Comparison of ENCODE assay signal across 22 cellular contexts in the genomic region with DNA sequence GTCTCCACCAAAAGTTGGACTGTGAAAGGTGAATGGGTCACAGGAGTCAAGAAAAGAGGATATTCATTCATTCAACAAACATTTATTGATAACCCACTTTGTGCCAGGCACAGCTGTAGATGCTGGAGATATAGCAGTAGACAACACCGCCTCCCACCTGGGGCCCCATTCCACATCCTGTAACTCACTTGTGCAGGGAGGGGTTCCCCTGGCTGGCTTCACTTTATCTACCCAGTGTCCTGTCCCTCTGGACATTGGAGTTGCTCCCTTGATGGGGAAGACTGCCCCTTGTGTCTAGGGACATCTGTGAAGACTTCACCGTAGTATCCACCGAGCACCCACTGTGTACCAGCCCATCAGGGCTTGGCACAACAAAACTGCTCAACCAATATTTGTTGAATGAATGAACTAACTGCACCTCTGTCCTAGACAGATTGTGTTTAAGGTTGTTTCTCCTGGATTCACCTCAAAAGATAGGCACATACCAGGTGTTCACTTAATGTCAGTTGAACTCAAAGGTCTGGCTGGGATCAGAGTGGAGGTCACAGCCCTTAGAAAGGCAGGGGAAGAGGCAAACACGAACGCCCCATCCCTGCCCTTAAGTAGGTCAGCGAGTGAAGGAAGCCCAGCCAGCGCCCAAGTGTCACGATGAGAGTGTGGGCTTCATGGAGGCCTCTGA. TPM values are rescaled to one million over a fixed set of nuclear protein-coding genes. Genes with fewer than 3 reads are reported as not detected.
DNase-seq lines count a peak whose midpoint lies in the region; ATAC-seq, FAIRE-seq and TF ChIP-seq lines count a peak whose summit lies in the region.
"Had no signal": no experiment of that assay in that cellular context is flagged by ENCODE, and none has a peak within 500 bp of the region (broad histone marks: within the 10 kb centered on the region; RNA-seq: fewer than 3 reads in every experiment).

No MANE protein-coding gene starts in this region.

- H3K36me3 Mint-ChIP-seq in activated naive CD4-positive, alpha-beta T cell treated with anti-CD3 and anti-CD28 coated beads for 36 hours (ENCODE audit: low read depth), result no peaks in the 10 kb centered on the region
- H3K36me3 Mint-ChIP-seq in activated T-helper 17 cell treated with anti-CD3 and anti-CD28 coated beads, Interleukin-2, amount 50 U/mL, for 72 hours (ENCODE audit: low read depth), result peaks cover 10% of the 10 kb centered on the region
- H3K36me3 Mint-ChIP-seq in stimulated activated memory B cell treated with anti-CD40 and anti-IgM and Interleukin-4, amounts not matched to agents 10 μg/mL and 1 μg/mL and 100 μg/mL, for 72 hours, result no peaks in the 10 kb centered on the region

- CTCF ChIA-PET in activated naive CD4-positive, alpha-beta T cell treated with anti-CD3 and anti-CD28 coated beads for 36 hours (lab: Charles Lee), result interaction anchor here (0.6 to 1.9 kb wide), 7 partner anchors 15 to 119 kb away, joined by 3 to 8 read pairs (median 3); a partner anchor contains a TSS

- ATAC-seq in activated T-helper 17 cell treated with anti-CD3 and anti-CD28 coated beads, Interleukin-2, amount 50 U/mL, for 72 hours (replicated peaks), result no peak
- no peak for ATAC-seq in stimulated activated memory B cell treated with anti-CD40 and anti-IgM and Interleukin-4, amounts not matched to agents 10 μg/mL and 1 μg/mL and 100 μg/mL, for 72 hours
- ATAC-seq: Panc1 had no signal

- H3K27me3 ChIP-seq in colonic mucosa, result peaks cover 15% of the 10 kb centered on the region

- peak; percentile 35 for DNase-seq in activated naive CD4-positive, alpha-beta T cell treated with anti-CD3 and anti-CD28 coated beads for 36 hours
- DNase-seq in activated naive CD4-positive, alpha-beta T cell treated with anti-CD3 and anti-CD28 coated beads, Interleukin-2, amount 50 U/mL, for 16 hours, result no peak
- DNase-seq in kidney, result peak; percentile 32
- no peak for DNase-seq in ecto neural progenitor cell (ENCODE audit: low spot score)
- no peak for DNase-seq in DMS79 (lab: John Stamatoyannopoulos, UW)
- DNase-seq in colonic mucosa, result no peak
- DNase-seq: activated CD4-positive, CD25-positive, alpha-beta regulatory T cell; DMS 273 treated with DMSO at 0.1 percent for 48 hours; NCI-H2081 treated with DMSO at 0.1 percent for 48 hours; NCI-H69; nucleus accumbens; sigmoid colon; stimulated activated CD4-positive, alpha-beta T cell treated with anti-CD3 and anti-CD28 coated beads, Interleukin-2, amount 100 ng/mL, for 48 hours; stimulated activated CD8-positive, alpha-beta memory T cell treated with anti-CD3 and anti-CD28 coated beads, Interleukin-4, amount 100 ng/mL, for 48 hours; upper lobe of left lung had no signal

- H3K9ac ChIP-seq in kidney (ENCODE audit: low read length in 2 of 2) (no peak overlapping the region), colonic mucosa (ENCODE audit: low read depth in 2 of 2, low read length in 2 of 2) (no peak overlapping the region)

- no peak overlapping the region for H3K27ac Mint-ChIP-seq in activated naive CD4-positive, alpha-beta T cell treated with anti-CD3 and anti-CD28 coated beads for 36 hours
- H3K27ac Mint-ChIP-seq in activated T-helper 17 cell treated with anti-CD3 and anti-CD28 coated beads, Interleukin-2, amount 50 U/mL, for 72 hours, result no peak overlapping the region
- H3K27ac Mint-ChIP-seq in stimulated activated memory B cell treated with anti-CD40 and anti-IgM and Interleukin-4, amounts not matched to agents 10 μg/mL and 1 μg/mL and 100 μg/mL, for 72 hours, result no peak overlapping the region

- TF ChIP-seq CTCF in kidney (IDR thresholded peaks at IDR 0.05; ENCODE audit: borderline replicate concordance, extremely low read depth, insufficient read depth) (no peak), colonic mucosa (IDR thresholded peaks at IDR 0.05) (no peak)

- intact Hi-C loops in activated naive CD4-positive, alpha-beta T cell treated with anti-CD3 and anti-CD28 coated beads for 36 hours (cut with micrococcal nuclease), result no loop called here
- intact Hi-C loops in kidney (cut with DNase I) (no loop called here), colonic mucosa (cut with DNase I) (no loop called here)

- H3K36me3 ChIP-seq in kidney (ENCODE audit: control insufficient read depth in 1 of 2, insufficient read depth in 2 of 2, low read length in 2 of 2) (no peaks in the 10 kb centered on the region), colonic mucosa (no peaks in the 10 kb centered on the region)
- H3K36me3 ChIP-seq: sigmoid colon, upper lobe of left lung had no signal

- no peak overlapping the region for H3K4me3 Mint-ChIP-seq in activated naive CD4-positive, alpha-beta T cell treated with anti-CD3 and anti-CD28 coated beads for 36 hours
- peak overlapping the region; percentile 64 for H3K4me3 Mint-ChIP-seq in activated T-helper 17 cell treated with anti-CD3 and anti-CD28 coated beads, Interleukin-2, amount 50 U/mL, for 72 hours
- peak overlapping the region; percentile 55 for H3K4me3 Mint-ChIP-seq in stimulated activated memory B cell treated with anti-CD40 and anti-IgM and Interleukin-4, amounts not matched to agents 10 μg/mL and 1 μg/mL and 100 μg/mL, for 72 hours

- H3K9me3 ChIP-seq in kidney (ENCODE audit: control insufficient read depth in 1 of 2, low read length in 2 of 2), result no peaks in the 10 kb centered on the region
- no peaks in the 10 kb centered on the region for H3K9me3 ChIP-seq in colonic mucosa
- H3K9me3 ChIP-seq: sigmoid colon, upper lobe of left lung had no signal

- H3K4me1 ChIP-seq in kidney (ENCODE audit: control insufficient read depth in 1 of 2, insufficient read depth in 1 of 2, low read depth in 1 of 2, low read length in 2 of 2) (peaks cover 7 to 20% of the 10 kb centered on the region in 2 donors), colonic mucosa (peaks cover 10% of the 10 kb centered on the region)

- H3K27ac ChIP-seq in kidney (ENCODE audit: low read depth in 2 of 2, low read length in 2 of 2) (no peak overlapping the region), colonic mucosa (no peak overlapping the region)
- H3K27ac ChIP-seq: sigmoid colon had no signal

- H3K4me3 ChIP-seq in kidney (ENCODE audit: low read length in 2 of 2), result no peak overlapping the region
- no peak overlapping the region for H3K4me3 ChIP-seq in colonic mucosa
- H3K4me3 ChIP-seq: lung had no signal

- peaks cover 16% of the 10 kb centered on the region for H3K4me1 Mint-ChIP-seq in activated naive CD4-positive, alpha-beta T cell treated with anti-CD3 and anti-CD28 coated beads for 36 hours (ENCODE audit: low read depth)
- H3K4me1 Mint-ChIP-seq in activated T-helper 17 cell treated with anti-CD3 and anti-CD28 coated beads, Interleukin-2, amount 50 U/mL, for 72 hours, result peaks cover 15% of the 10 kb centered on the region
- peaks cover 41% of the 10 kb centered on the region for H3K4me1 Mint-ChIP-seq in stimulated activated memory B cell treated with anti-CD40 and anti-IgM and Interleukin-4, amounts not matched to agents 10 μg/mL and 1 μg/mL and 100 μg/mL, for 72 hours

- H3K27me3 Mint-ChIP-seq in activated naive CD4-positive, alpha-beta T cell treated with anti-CD3 and anti-CD28 coated beads for 36 hours (ENCODE audit: low read depth), result peaks cover 34% of the 10 kb centered on the region
- peaks cover 16% of the 10 kb centered on the region for H3K27me3 Mint-ChIP-seq in activated T-helper 17 cell treated with anti-CD3 and anti-CD28 coated beads, Interleukin-2, amount 50 U/mL, for 72 hours
- H3K27me3 Mint-ChIP-seq in stimulated activated memory B cell treated with anti-CD40 and anti-IgM and Interleukin-4, amounts not matched to agents 10 μg/mL and 1 μg/mL and 100 μg/mL, for 72 hours, result peaks cover 28% of the 10 kb centered on the region

- FAIRE-seq in kidney (lab: Jason Lieb, UNC), result no peak

- H3K9me3 Mint-ChIP-seq in activated naive CD4-positive, alpha-beta T cell treated with anti-CD3 and anti-CD28 coated beads for 36 hours, result no peaks in the 10 kb centered on the region
- H3K9me3 Mint-ChIP-seq in activated T-helper 17 cell treated with anti-CD3 and anti-CD28 coated beads, Interleukin-2, amount 50 U/mL, for 72 hours, result no peaks in the 10 kb centered on the region
- no peaks in the 10 kb centered on the region for H3K9me3 Mint-ChIP-seq in stimulated activated memory B cell treated with anti-CD40 and anti-IgM and Interleukin-4, amounts not matched to agents 10 μg/mL and 1 μg/mL and 100 μg/mL, for 72 hours

RNA-seq across cellular contexts. Expression of a gene that starts 1.4 kb away (rescaled TPM):
- not detected for total RNA-seq in activated naive CD4-positive, alpha-beta T cell treated with anti-CD3 and anti-CD28 coated beads for 36 hours
- total RNA-seq in activated T-helper 17 cell treated with anti-CD3 and anti-CD28 coated beads, Interleukin-2, amount 50 U/mL, for 72 hours, result under 1 TPM in 1 of 2 donors, not detected in 1; 0.98 TPM
- 6.6 TPM for total RNA-seq in kidney
- 6.7 TPM for polyA plus RNA-seq in kidney (ENCODE audit: insufficient read depth, low read depth, low replicate concordance)
- 10 to 100 TPM; 29.0 to 32.9 TPM for total RNA-seq in colonic mucosa
- total RNA-seq: HT1080, M059J, sigmoid colon had no signal
- polyA plus RNA-seq: AG04450 had no signal

RNA-seq across cellular contexts. Expression of a gene that starts 4.7 kb away (rescaled TPM):
- total RNA-seq in activated naive CD4-positive, alpha-beta T cell treated with anti-CD3 and anti-CD28 coated beads for 36 hours, result 1 to 10 TPM; 6.2 to 6.3 TPM
- total RNA-seq in activated T-helper 17 cell treated with anti-CD3 and anti-CD28 coated beads, Interleukin-2, amount 50 U/mL, for 72 hours, result 10 to 100 TPM; 17.2 to 21.9 TPM
- total RNA-seq in kidney (18.3 TPM), colonic mucosa (10 to 100 TPM; 17.6 to 20.1 TPM)
- 6.3 TPM for polyA plus RNA-seq in kidney (ENCODE audit: insufficient read depth, low read depth, low replicate concordance)

RNA-seq across cellular contexts. Expression of a gene that starts 48.3 kb away (rescaled TPM):
- 1 to 10 TPM; 1.5 to 2.0 TPM for total RNA-seq in activated naive CD4-positive, alpha-beta T cell treated with anti-CD3 and anti-CD28 coated beads for 36 hours
- total RNA-seq in activated T-helper 17 cell treated with anti-CD3 and anti-CD28 coated beads, Interleukin-2, amount 50 U/mL, for 72 hours, result 1 to 10 TPM; 1.6 to 6.6 TPM
- total RNA-seq in kidney (1.0 TPM), colonic mucosa (1 to 10 TPM; 1.6 to 1.9 TPM)
- polyA plus RNA-seq in kidney (ENCODE audit: insufficient read depth, low read depth, low replicate concordance), result 0.43 TPM
- total RNA-seq: HT1080, M059J had no signal

Comparison
In these comparisons a context has a peak if more than half of its experiments do, and no peak if none do; other contexts are left out.
1. DNase-seq: peak in activated naive CD4-positive, alpha-beta T cell treated with anti-CD3 and anti-CD28 coated beads for 36 hours (single experiment) and kidney (single experiment); none in activated naive CD4-positive, alpha-beta T cell treated with anti-CD3 and anti-CD28 coated beads, Interleukin-2, amount 50 U/mL, for 16 hours (single experiment), ecto neural progenitor cell (single experiment), DMS79 (single experiment) and colonic mucosa (single experiment).